13 cellular contexts compared by ENCODE assay signal in the genomic region with DNA sequence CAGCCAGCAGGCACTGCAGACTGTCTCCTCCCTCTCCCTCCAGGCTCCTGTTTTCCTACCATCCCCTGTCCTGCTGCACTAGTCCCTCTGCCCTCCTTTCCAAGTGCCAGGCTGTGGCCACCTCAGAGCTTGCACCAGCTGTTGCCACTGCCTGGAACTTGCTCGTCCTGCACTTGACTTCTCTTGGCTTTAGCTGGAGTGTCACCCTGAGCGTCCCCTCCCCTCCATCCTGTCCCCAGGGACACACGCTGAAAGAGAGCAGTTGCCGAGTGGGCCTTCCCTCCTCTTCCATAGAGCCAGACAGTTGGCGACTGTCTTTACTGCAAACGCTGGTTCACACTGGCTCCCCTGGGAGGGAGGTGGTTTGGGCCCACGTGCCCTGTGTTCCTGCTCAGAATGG. TPM values are rescaled to one million over a fixed set of nuclear protein-coding genes. Genes with fewer than 3 reads are reported as not detected.
DNase-seq lines count a peak whose midpoint lies in the region; ATAC-seq and TF ChIP-seq lines count a peak whose summit lies in the region.
"Not testable (repeated sequence)": the region's sequence is repeated elsewhere in the genome, so short reads cannot be mapped to it uniquely, and the experiment has no call there.
"Had no signal": no experiment of that assay in that cellular context is flagged by ENCODE, and none has a peak within 500 bp of the region (broad histone marks: within the 10 kb centered on the region; RNA-seq: fewer than 3 reads in every experiment).

No MANE protein-coding gene starts in this region.

- not testable (repeated sequence) for H3K27ac ChIP-seq in CD4-positive, alpha-beta T cell (ENCODE audit: low read depth, low read length); hepatocyte

- H3K27me3 ChIP-seq in CD4-positive, alpha-beta T cell (ENCODE audit: control insufficient read depth, insufficient read depth, low read length); hepatocyte: not testable (repeated sequence)

- H3K9me3 Mint-ChIP-seq in CD4-positive, alpha-beta T cell; activated CD4-positive, alpha-beta memory T cell treated with anti-CD3 and anti-CD28 coated beads, Interleukin-2, amount 10 ng/mL, durations not matched to agents 7 days and 5 days; osteocyte (ENCODE audit: unreplicated experiment): not testable (repeated sequence)

- not testable (repeated sequence) for H3K4me3 ChIP-seq in hepatocyte

- not testable (repeated sequence) for TF ChIP-seq CTCF in CD4-positive, alpha-beta T cell (IDR thresholded peaks at IDR 0.05); hepatocyte (IDR thresholded peaks at IDR 0.05; ENCODE audit: poor library complexity); osteocyte (IDR thresholded peaks at IDR 0.05)

- H3K9me3 ChIP-seq in CD4-positive, alpha-beta T cell (ENCODE audit: control insufficient read depth, low read length); hepatocyte (ENCODE audit: low read depth): not testable (repeated sequence)

- H3K4me3 Mint-ChIP-seq in CD4-positive, alpha-beta T cell: peak overlapping the region; percentile 31
- not testable (repeated sequence) for H3K4me3 Mint-ChIP-seq in activated CD4-positive, alpha-beta memory T cell treated with anti-CD3 and anti-CD28 coated beads, Interleukin-2, amount 10 ng/mL, durations not matched to agents 7 days and 5 days; osteocyte (ENCODE audit: unreplicated experiment)

- not testable (repeated sequence) for H3K36me3 ChIP-seq in hepatocyte (replicated peaks; ENCODE audit: insufficient read depth, low read depth)

- H3K36me3 Mint-ChIP-seq in CD4-positive, alpha-beta T cell (ENCODE audit: low read depth): peaks cover 16% of the 10 kb centered on the region
- not testable (repeated sequence) for H3K36me3 Mint-ChIP-seq in activated CD4-positive, alpha-beta memory T cell treated with anti-CD3 and anti-CD28 coated beads, Interleukin-2, amount 10 ng/mL, durations not matched to agents 7 days and 5 days (ENCODE audit: low read depth); osteocyte (ENCODE audit: unreplicated experiment)

- not testable (repeated sequence) for DNase-seq in CD4-positive, alpha-beta T cell; activated CD4-positive, alpha-beta memory T cell treated with anti-CD3 and anti-CD28 coated beads, Interleukin-2, amount 10 ng/mL, durations not matched to agents 7 days and 5 days
- DNase-seq in NCI-H187 (lab: John Stamatoyannopoulos, UW): peak; percentile 37 to 52
- DNase-seq in NCI-H2171 treated with DMSO at 0.1 percent for 48 hours (lab: John Stamatoyannopoulos, UW): peak; percentile 31
- peak; percentile 0 for DNase-seq in hepatocyte (ENCODE audit: low spot score)
- peak; percentile 27 for DNase-seq in osteocyte (ENCODE audit: extremely low spot score, unreplicated experiment)

- H3K4me1 Mint-ChIP-seq in CD4-positive, alpha-beta T cell (ENCODE audit: low read depth): peaks cover 22% of the 10 kb centered on the region
- peaks cover 33% of the 10 kb centered on the region for H3K4me1 Mint-ChIP-seq in activated CD4-positive, alpha-beta memory T cell treated with anti-CD3 and anti-CD28 coated beads, Interleukin-2, amount 10 ng/mL, durations not matched to agents 7 days and 5 days
- peaks cover 19% of the 10 kb centered on the region for H3K4me1 Mint-ChIP-seq in osteocyte (ENCODE audit: unreplicated experiment)

- not testable (repeated sequence) for H3K27me3 Mint-ChIP-seq in CD4-positive, alpha-beta T cell; activated CD4-positive, alpha-beta memory T cell treated with anti-CD3 and anti-CD28 coated beads, Interleukin-2, amount 10 ng/mL, durations not matched to agents 7 days and 5 days; osteocyte (ENCODE audit: unreplicated experiment)

- H3K9me2 ChIP-seq in hepatocyte (replicated peaks; ENCODE audit: insufficient read depth): not testable (repeated sequence)

- ATAC-seq in CD4-positive, alpha-beta T cell (ENCODE audit: poor library complexity): not testable (repeated sequence)

- WGBS in hepatocyte (ENCODE audit: low lambda C conversion rate, missing lambda C conversion rate): 68% methylated on average over 7 of the region's 7 CpGs

- not testable (repeated sequence) for H3K79me2 ChIP-seq in hepatocyte

- POLR2A ChIA-PET in CD4-positive, alpha-beta T cell (lab: Charles Lee); activated CD4-positive, alpha-beta memory T cell treated with anti-CD3 and anti-CD28 coated beads, Interleukin-2, amount 10 ng/mL, durations not matched to agents 7 days and 5 days (lab: Charles Lee): not testable (repeated sequence)

- not testable (repeated sequence) for H2AFZ ChIP-seq in hepatocyte

- not testable (repeated sequence) for H3K4me1 ChIP-seq in hepatocyte (ENCODE audit: insufficient read depth)

- CTCF ChIA-PET in CD4-positive, alpha-beta T cell (lab: Charles Lee); activated CD4-positive, alpha-beta memory T cell treated with anti-CD3 and anti-CD28 coated beads, Interleukin-2, amount 10 ng/mL, durations not matched to agents 7 days and 5 days (lab: Charles Lee): not testable (repeated sequence)

- not testable (repeated sequence) for H4K20me1 ChIP-seq in hepatocyte (ENCODE audit: insufficient read depth, poor library complexity, severe bottlenecking)

- H3K27ac Mint-ChIP-seq in CD4-positive, alpha-beta T cell; osteocyte (ENCODE audit: unreplicated experiment): not testable (repeated sequence)
- H3K27ac Mint-ChIP-seq in activated CD4-positive, alpha-beta memory T cell treated with anti-CD3 and anti-CD28 coated beads, Interleukin-2, amount 10 ng/mL, durations not matched to agents 7 days and 5 days: peak overlapping the region; percentile 2

- not testable (repeated sequence) for H3K4me2 ChIP-seq in hepatocyte

- intact Hi-C loops in CD4-positive, alpha-beta T cell (cut with DNase I, micrococcal nuclease): loop anchor here in 1 of 2 experiments (5.0 to 10.0 kb wide), 2 partner anchors 314 to 339 kb away; partner anchors contain the start of genes LAMTOR1, NADSYN1 and TOMT

RNA-seq across cellular contexts. Expression of gene DEFB108B, which starts 41.9 kb away (rescaled TPM):
- not detected for total RNA-seq in CD4-positive, alpha-beta T cell
- not detected for total RNA-seq in activated CD4-positive, alpha-beta memory T cell treated with anti-CD3 and anti-CD28 coated beads, Interleukin-2, amount 10 ng/mL, durations not matched to agents 7 days and 5 days
- total RNA-seq in hepatocyte (not detected in 2 replicates), osteocyte (not detected in 2 replicates)
- polyA plus RNA-seq in hepatocyte: not detected in 2 replicates
- total RNA-seq: CD8-positive, alpha-beta memory T cell; Daoy; GM23248; H4; HepG2 had no signal
- polyA plus RNA-seq: BJ; CD8-positive, alpha-beta memory T cell; GM23248; HepG2; IgD-negative memory B cell had no signal
